In genomic region chr5:150078802-150079654, GRCh38 we compare ENCODE assay signal across 24 cellular contexts. TPM values are rescaled to one million over a fixed set of nuclear protein-coding genes. Genes with fewer than 3 reads are reported as not detected.
DNase-seq lines count a peak whose midpoint lies in the region; ATAC-seq and TF ChIP-seq lines count a peak whose summit lies in the region.
"Had no signal": no experiment of that assay in that cellular context is flagged by ENCODE, and none has a peak within 500 bp of the region (broad histone marks: within the 10 kb centered on the region; RNA-seq: fewer than 3 reads in every experiment).

No MANE protein-coding gene starts in this region.

- peaks cover 7% of the 10 kb centered on the region for H3K27me3 Mint-ChIP-seq in neural progenitor cell (ENCODE audit: insufficient read depth, low read depth)

- H3K27ac Mint-ChIP-seq in neural progenitor cell: peak overlapping the region; percentile 55
- H3K27ac Mint-ChIP-seq: activated CD4-positive, alpha-beta T cell treated with anti-CD3 and anti-CD28 coated beads for 36 hours had no signal

- H3F3A ChIP-seq in neural progenitor cell (ENCODE audit: low read depth): peaks cover 6% of the 10 kb centered on the region

- TF ChIP-seq CTCF in neural progenitor cell (IDR thresholded peaks at IDR 0.05): no peak

- H3K4me1 ChIP-seq in BLaER1 (peaks cover 57% of the 10 kb centered on the region), neural progenitor cell (peaks cover 22% of the 10 kb centered on the region)
- H3K4me1 ChIP-seq: body of pancreas, gastrocnemius medialis, uterus had no signal

- H3K4me3 ChIP-seq in BLaER1: no peak overlapping the region
- H3K4me3 ChIP-seq in neural progenitor cell: no peak overlapping the region
- H3K4me3 ChIP-seq: body of pancreas, esophagus muscularis mucosa, gastrocnemius medialis, GM12878, uterus had no signal

- no peaks in the 10 kb centered on the region for H3K36me3 Mint-ChIP-seq in neural progenitor cell

- H3K9me3 Mint-ChIP-seq in neural progenitor cell: no peaks in the 10 kb centered on the region

- no peak overlapping the region for H3K9ac ChIP-seq in BLaER1
- H3K9ac ChIP-seq in neural progenitor cell: no peak overlapping the region

- H3K4me1 Mint-ChIP-seq in neural progenitor cell: peaks cover 39% of the 10 kb centered on the region

- peaks cover under 1% of the 10 kb centered on the region; the same call in 1 of the 2 replicates for H3K9me3 ChIP-seq in BLaER1
- H3K9me3 ChIP-seq in neural progenitor cell (ENCODE audit: low read depth): no peaks in the 10 kb centered on the region
- H3K9me3 ChIP-seq: body of pancreas, esophagus muscularis mucosa, gastrocnemius medialis, uterus had no signal

- H3K79me2 ChIP-seq in neural progenitor cell (ENCODE audit: low read depth): no peaks in the 10 kb centered on the region

- H4K20me1 ChIP-seq in BLaER1 (no peaks in the 10 kb centered on the region), neural progenitor cell (ENCODE audit: low read depth) (no peaks in the 10 kb centered on the region)

- ATAC-seq in HG02973 (IDR thresholded peaks at IDR 0.05; ENCODE audit: unreplicated experiment): no peak
- ATAC-seq in GM21619 (IDR thresholded peaks at IDR 0.05; ENCODE audit: unreplicated experiment): no peak
- ATAC-seq: activated CD4-positive, alpha-beta T cell treated with anti-CD3 and anti-CD28 coated beads for 36 hours; body of pancreas; gastrocnemius medialis; GM12878; sciatic nerve had no signal

- DNase-seq in 8988T: peak; percentile 5
- DNase-seq in RPMI7951 (ENCODE audit: low read depth): peak; percentile 30
- no peak for DNase-seq in neural progenitor cell (ENCODE audit: low spot score)
- DNase-seq in H4 (ENCODE audit: low spot score): no peak
- DNase-seq in NCI-H2196 treated with DMSO at 0.1 percent for 48 hours (lab: John Stamatoyannopoulos, UW; ENCODE audit: unreplicated experiment): no peak
- DNase-seq: activated CD4-positive, alpha-beta T cell treated with anti-CD3 and anti-CD28 coated beads for 36 hours; activated effector memory CD4-positive, alpha-beta T cell treated with Interleukin-2 at 50 U/mL for 16 hours; body of pancreas; effector memory CD4-positive, alpha-beta T cell; gastrocnemius medialis; kidney glomerular epithelial cell; NCI-H1105; NCI-H2029; NCI-H345; OCI-M1; SHP77; stimulated activated CD4-positive, alpha-beta T cell treated with anti-CD3 and anti-CD28 coated beads, Interleukin-15, amount 100 ng/mL, for 24 hours; uterus had no signal

- H3K27ac ChIP-seq in BLaER1: peak overlapping the region; percentile 82
- H3K27ac ChIP-seq in neural progenitor cell: no peak overlapping the region
- H3K27ac ChIP-seq: body of pancreas, esophagus muscularis mucosa, gastrocnemius medialis, uterus had no signal

- H2AFZ ChIP-seq in neural progenitor cell (replicated peaks): no peak overlapping the region

- no peaks in the 10 kb centered on the region for H3K36me3 ChIP-seq in BLaER1
- H3K36me3 ChIP-seq in neural progenitor cell: no peaks in the 10 kb centered on the region
- H3K36me3 ChIP-seq: esophagus muscularis mucosa, gastrocnemius medialis, uterus had no signal

- H3K4me2 ChIP-seq in BLaER1 (peak overlapping the region; percentile 86), neural progenitor cell (no peak overlapping the region)

- no peaks in the 10 kb centered on the region for H3K27me3 ChIP-seq in BLaER1
- H3K27me3 ChIP-seq in neural progenitor cell: no peaks in the 10 kb centered on the region
- H3K27me3 ChIP-seq: body of pancreas, esophagus muscularis mucosa, gastrocnemius medialis, uterus had no signal

- H3K4me3 Mint-ChIP-seq in neural progenitor cell: peak overlapping the region; percentile 11
- H3K4me3 Mint-ChIP-seq: activated CD4-positive, alpha-beta T cell treated with anti-CD3 and anti-CD28 coated beads for 36 hours had no signal

RNA-seq across cellular contexts. Expression of gene CSF1R, which starts 7.3 kb away (rescaled TPM):
- 2.5 and 4.3 TPM in 2 replicates for total RNA-seq in RPMI7951 (2014; rRNA removed; shearing (Covaris generic))
- total RNA-seq in neural progenitor cell (ENCODE audit: low replicate concordance): not detected in 2 replicates
- 0.02 TPM in 1 of 2 replicates, not detected in the other for total RNA-seq in H4 (2014; rRNA removed; shearing (Covaris generic))

Comparison
In these comparisons a context has a peak if more than half of its experiments do, and no peak if none do; other contexts are left out.
1. DNase-seq: peak in 8988T (single experiment) and RPMI7951 (single experiment); none in neural progenitor cell (single experiment), H4 (single experiment) and NCI-H2196 treated with DMSO at 0.1 percent for 48 hours (single experiment).